ENCODE assay signal across 26 cellular contexts in the genomic region with DNA sequence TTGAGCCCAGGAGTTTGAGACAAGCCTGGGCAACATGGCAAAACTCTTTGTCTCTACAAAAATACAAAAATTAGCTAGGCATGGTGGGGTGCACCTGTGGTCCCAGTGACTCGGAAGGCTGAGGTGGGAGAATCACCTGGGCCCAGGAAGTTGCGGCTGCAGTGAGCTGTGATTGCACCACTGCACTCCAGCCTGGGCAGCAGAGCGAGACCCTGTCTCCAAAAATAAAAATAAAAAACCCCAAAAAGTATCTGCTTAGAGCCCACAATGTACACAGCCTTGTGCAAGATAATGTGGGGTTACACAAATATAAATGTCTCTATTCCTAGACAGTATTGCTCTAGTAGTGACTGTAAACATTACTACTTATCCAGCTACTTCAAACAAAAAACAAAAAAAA. TPM values are rescaled to one million over a fixed set of nuclear protein-coding genes. Genes with fewer than 3 reads are reported as not detected.
DNase-seq lines count a peak whose midpoint lies in the region; ATAC-seq, FAIRE-seq and TF ChIP-seq lines count a peak whose summit lies in the region.
"Had no signal": no experiment of that assay in that cellular context is flagged by ENCODE, and none has a peak within 500 bp of the region (broad histone marks: within the 10 kb centered on the region; RNA-seq: fewer than 3 reads in every experiment).

No MANE protein-coding gene starts in this region.

- ATAC-seq in activated T-cell treated with anti-CD3 and anti-CD28 coated beads, Interleukin-2, amount 50 U/mL, for 72 hours (replicated peaks in 1 of 2) = no peak
- ATAC-seq in GM21723 (IDR thresholded peaks at IDR 0.05; ENCODE audit: unreplicated experiment) = peak; percentile 56
- peak; percentile 61 for ATAC-seq in HG03432 (IDR thresholded peaks at IDR 0.05; ENCODE audit: unreplicated experiment)
- no peak for ATAC-seq in pancreas
- no peak for ATAC-seq in GM19397 (IDR thresholded peaks at IDR 0.05; ENCODE audit: unreplicated experiment)
- ATAC-seq in natural killer cell treated with Interleukin-12 subunit alpha and Interleukin-12 subunit beta and Interleukin-15 and Interleukin-18, amount 100 ng/mL, for 72 hours = no peak
- ATAC-seq: gastroesophageal sphincter, PC-3 had no signal

- no peak overlapping the region for H3K4me3 Mint-ChIP-seq in activated T-cell treated with anti-CD3 and anti-CD28 coated beads, Interleukin-2, amount 50 U/mL, for 72 hours
- H3K4me3 Mint-ChIP-seq in natural killer cell treated with Interleukin-12 subunit alpha and Interleukin-12 subunit beta and Interleukin-15 and Interleukin-18, amount 100 ng/mL, for 72 hours = no peak overlapping the region
- H3K4me3 Mint-ChIP-seq: activated naive CD8-positive, alpha-beta T cell; CD14-positive monocyte; dendritic cell treated with granulocyte-macrophage colony-stimulating factor and Interleukin-4, amounts not matched to agents 40 ng/mL and 50 ng/mL, for 4 days; T-helper 2 cell treated with Interferon-gamma antibody and Interleukin-4, amounts not matched to agents 5 μg/mL and 100 μg/mL, for 36 hours had no signal

- DNase-seq in activated T-cell treated with anti-CD3 and anti-CD28 coated beads, Interleukin-2, amount 50 U/mL, for 72 hours = no peak
- no peak for DNase-seq in activated T-cell treated with anti-CD3 and anti-CD28 coated beads, Interleukin-2, amount 50 U/mL, for 1 hour
- DNase-seq in pancreas (no peak), cerebellar nuclear complex (lab: John Stamatoyannopoulos, UW) (no peak)
- DNase-seq in natural killer cell treated with Interleukin-12 subunit alpha and Interleukin-12 subunit beta and Interleukin-15 and Interleukin-18, amount 100 ng/mL, for 72 hours (ENCODE audit: low spot score) = no peak
- DNase-seq: 8988T; activated CD4-positive, alpha-beta T cell treated with anti-CD3 and anti-CD28 coated beads for 4 hours; DMS53; left ventricle myocardium inferior; NCI-H2081 treated with DMSO at 0.1 percent for 48 hours; NCI-H524; PC-3; SJCRH30; tibial artery had no signal

- H3K36me3 ChIP-seq in pancreas = peaks cover 0 to 33% (median 7%) of the 10 kb centered on the region in 3 donors

- peaks cover 0 to 7% (median 3%) of the 10 kb centered on the region in 3 donors for H3K4me1 ChIP-seq in pancreas
- H3K4me1 ChIP-seq: SJCRH30 had no signal

- FAIRE-seq in pancreas (lab: Jason Lieb, UNC) = no peak

- H3K27me3 Mint-ChIP-seq in activated T-cell treated with anti-CD3 and anti-CD28 coated beads, Interleukin-2, amount 50 U/mL, for 72 hours (ENCODE audit: low read depth) = no peaks in the 10 kb centered on the region
- H3K27me3 Mint-ChIP-seq in natural killer cell treated with Interleukin-12 subunit alpha and Interleukin-12 subunit beta and Interleukin-15 and Interleukin-18, amount 100 ng/mL, for 72 hours = no peaks in the 10 kb centered on the region
- H3K27me3 Mint-ChIP-seq: activated naive CD8-positive, alpha-beta T cell; dendritic cell treated with granulocyte-macrophage colony-stimulating factor and Interleukin-4, amounts not matched to agents 40 ng/mL and 50 ng/mL, for 4 days had no signal

- H3K4me1 Mint-ChIP-seq in activated T-cell treated with anti-CD3 and anti-CD28 coated beads, Interleukin-2, amount 50 U/mL, for 72 hours (ENCODE audit: low read depth) = peaks cover 63% of the 10 kb centered on the region
- H3K4me1 Mint-ChIP-seq in natural killer cell treated with Interleukin-12 subunit alpha and Interleukin-12 subunit beta and Interleukin-15 and Interleukin-18, amount 100 ng/mL, for 72 hours (ENCODE audit: low read depth in 2 of 2) = peaks cover 17 to 19% of the 10 kb centered on the region in 2 donors

- no peak for TF ChIP-seq CTCF in pancreas (IDR thresholded peaks at IDR 0.05)

- H3K4me3 ChIP-seq in pancreas = no peak overlapping the region
- H3K4me3 ChIP-seq: gastroesophageal sphincter, left ventricle myocardium inferior, SJCRH30, skin epidermis, tibial artery had no signal

- H3K9me3 ChIP-seq in pancreas = no peaks in the 10 kb centered on the region
- H3K9me3 ChIP-seq: gastroesophageal sphincter, left ventricle myocardium inferior, SJCRH30, tibial artery had no signal

- no peaks in the 10 kb centered on the region for H3K9me3 Mint-ChIP-seq in activated T-cell treated with anti-CD3 and anti-CD28 coated beads, Interleukin-2, amount 50 U/mL, for 72 hours
- H3K9me3 Mint-ChIP-seq in natural killer cell treated with Interleukin-12 subunit alpha and Interleukin-12 subunit beta and Interleukin-15 and Interleukin-18, amount 100 ng/mL, for 72 hours = no peaks in the 10 kb centered on the region
- H3K9me3 Mint-ChIP-seq: brain; CD14-positive monocyte; dendritic cell treated with granulocyte-macrophage colony-stimulating factor and Interleukin-4, amounts not matched to agents 40 ng/mL and 50 ng/mL, for 4 days; T-helper 2 cell treated with Interferon-gamma antibody and Interleukin-4, amounts not matched to agents 5 μg/mL and 100 μg/mL, for 36 hours had no signal

- intact Hi-C loops in pancreas (cut with DNase I) = loop anchor here in 1 of 3 donors (10.0 kb wide), 1 partner anchor 654 kb away; no protein-coding TSS in a partner anchor

- WGBS in pancreas, 2 donors = 97 to 98% methylated on average over 3 of the region's 3 CpGs

- no peaks in the 10 kb centered on the region for H3K27me3 ChIP-seq in pancreas
- H3K27me3 ChIP-seq: gastroesophageal sphincter, SJCRH30, tibial artery had no signal

- H3K27ac ChIP-seq in pancreas = no peak overlapping the region
- H3K27ac ChIP-seq: epithelial cell of prostate, gastroesophageal sphincter, HL-60, left ventricle myocardium inferior, SJCRH30, skin epidermis, tibial artery had no signal

- H3K36me3 Mint-ChIP-seq in activated T-cell treated with anti-CD3 and anti-CD28 coated beads, Interleukin-2, amount 50 U/mL, for 72 hours (ENCODE audit: insufficient read depth in 2 of 2) = peaks cover 8 to 33% of the 10 kb centered on the region in 2 donors
- peaks cover 28% of the 10 kb centered on the region for H3K36me3 Mint-ChIP-seq in natural killer cell treated with Interleukin-12 subunit alpha and Interleukin-12 subunit beta and Interleukin-15 and Interleukin-18, amount 100 ng/mL, for 72 hours

- peak overlapping the region; percentile 19 for H3K27ac Mint-ChIP-seq in activated T-cell treated with anti-CD3 and anti-CD28 coated beads, Interleukin-2, amount 50 U/mL, for 72 hours
- no peak overlapping the region for H3K27ac Mint-ChIP-seq in natural killer cell treated with Interleukin-12 subunit alpha and Interleukin-12 subunit beta and Interleukin-15 and Interleukin-18, amount 100 ng/mL, for 72 hours
- H3K27ac Mint-ChIP-seq: activated naive CD8-positive, alpha-beta T cell; brain; CD14-positive monocyte; dendritic cell treated with granulocyte-macrophage colony-stimulating factor and Interleukin-4, amounts not matched to agents 40 ng/mL and 50 ng/mL, for 4 days; T-helper 2 cell treated with Interferon-gamma antibody and Interleukin-4, amounts not matched to agents 5 μg/mL and 100 μg/mL, for 36 hours had no signal

RNA-seq across cellular contexts. Expression of a gene that starts 5.9 kb away (rescaled TPM):
- total RNA-seq in activated T-cell treated with anti-CD3 and anti-CD28 coated beads, Interleukin-2, amount 50 U/mL, for 72 hours = 10 to 100 TPM; 12.2 to 13.2 TPM
- 1 to 10 TPM; 2.8 to 7.4 (median 6.2) TPM for total RNA-seq in pancreas
- 1 to 10 TPM; 4.8 to 5.8 TPM for polyA plus RNA-seq in pancreas
- 10 to 100 TPM; 18.2 to 31.7 TPM for total RNA-seq in natural killer cell treated with Interleukin-12 subunit alpha and Interleukin-12 subunit beta and Interleukin-15 and Interleukin-18, amount 100 ng/mL, for 72 hours

RNA-seq across cellular contexts. Expression of a gene that starts 6.0 kb away (rescaled TPM):
- 10 to 100 TPM; 30.4 to 32.9 TPM for total RNA-seq in activated T-cell treated with anti-CD3 and anti-CD28 coated beads, Interleukin-2, amount 50 U/mL, for 72 hours
- 10 to 100 TPM in 1 of 6 donors, 1 to 10 TPM in 5; 6.6 to 11.2 (median 8.9) TPM for total RNA-seq in pancreas
- polyA plus RNA-seq in pancreas = 10 to 100 TPM; 20.4 to 21.9 TPM
- 10 to 100 TPM; 26.9 to 44.6 TPM for total RNA-seq in natural killer cell treated with Interleukin-12 subunit alpha and Interleukin-12 subunit beta and Interleukin-15 and Interleukin-18, amount 100 ng/mL, for 72 hours

Comparison
In these comparisons a context has a peak if more than half of its experiments do, and no peak if none do; other contexts are left out.
1. ATAC-seq: peak in GM21723 (single experiment) and HG03432 (single experiment); none in activated T-cell treated with anti-CD3 and anti-CD28 coated beads, Interleukin-2, amount 50 U/mL, for 72 hours (0 of 2), pancreas (0 of 4), GM19397 (single experiment) and natural killer cell treated with Interleukin-12 subunit alpha and Interleukin-12 subunit beta and Interleukin-15 and Interleukin-18, amount 100 ng/mL, for 72 hours (0 of 2).